In the genomic region with DNA sequence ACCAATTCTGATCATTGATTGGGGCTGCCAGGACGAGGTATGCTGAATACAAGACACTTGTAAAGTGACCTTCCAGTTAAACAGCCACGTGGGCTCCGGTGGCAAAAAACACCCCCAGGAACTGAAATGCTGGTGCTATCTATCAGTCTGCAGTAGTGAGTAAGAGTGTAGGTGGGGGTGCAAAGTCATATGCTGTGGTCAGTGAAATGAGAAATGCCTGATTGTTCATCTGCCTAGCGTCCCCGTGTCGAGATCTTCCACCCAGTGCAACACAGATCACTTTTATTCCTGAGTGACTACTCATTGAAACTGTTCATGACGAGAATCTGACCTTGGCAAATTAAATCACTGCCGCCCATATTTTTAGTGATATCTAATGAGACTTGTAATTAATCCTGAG, we compare ENCODE assay signal across 17 cellular contexts.
"Had no signal": no experiment of that assay in that cellular context is flagged by ENCODE, and none has a peak within 500 bp of the region (broad histone marks: within the 10 kb centered on the region; RNA-seq: fewer than 3 reads in every experiment).

No MANE protein-coding gene starts in this region.

- DNase-seq: activated CD4-positive, alpha-beta T cell treated with anti-CD3 and anti-CD28 coated beads for 48 hours; activated CD8-positive, alpha-beta memory T cell treated with anti-CD3 and anti-CD28 coated beads, Interleukin-2, amount 50 U/mL, for 4 hours; activated CD8-positive, alpha-beta T cell treated with anti-CD3 and anti-CD28 coated beads, Interleukin-2, amount 10 ng/mL, durations not matched to agents 7 days and 5 days; activated effector memory CD4-positive, alpha-beta T cell treated with anti-CD3 and anti-CD28 coated beads, Interleukin-2, amount 50 U/mL, for 16 hours; activated T-cell treated with anti-CD3 and anti-CD28 coated beads, Interleukin-2, amount 50 U/mL, for 48 hours; adrenal gland; effector memory CD8-positive, alpha-beta T cell; heart left ventricle; immature natural killer cell; left cardiac atrium; lower lobe of right lung; ovary; stimulated activated CD4-positive, alpha-beta T cell treated with anti-CD3 and anti-CD28 coated beads, Interleukin-2, amount 100 ng/mL, for 48 hours had no signal

- H3K27me3 ChIP-seq: adrenal gland, heart left ventricle, ovary, vagina had no signal

- H3K36me3 ChIP-seq: adrenal gland, heart left ventricle, lower lobe of right lung, ovary, vagina had no signal

- H3K4me1 ChIP-seq: adrenal gland, heart left ventricle, lower lobe of right lung, vagina had no signal

- H3K4me3 ChIP-seq: adrenal gland, heart left ventricle, lower lobe of right lung, ovary, vagina had no signal

- H3K9me3 ChIP-seq: adrenal gland, lower lobe of right lung, ovary, vagina had no signal

- FAIRE-seq: frontal cortex had no signal

- H3K27ac ChIP-seq: adrenal gland, heart left ventricle, lower lobe of right lung, ovary, vagina had no signal

- ATAC-seq: activated CD8-positive, alpha-beta T cell treated with anti-CD3 and anti-CD28 coated beads, Interleukin-2, amount 10 ng/mL, durations not matched to agents 7 days and 5 days; effector memory CD8-positive, alpha-beta T cell; heart left ventricle; left cardiac atrium; lower lobe of right lung; stimulated activated memory B cell treated with anti-CD40 and anti-IgM and Interleukin-4, amounts not matched to agents 10 μg/mL and 1 μg/mL and 100 μg/mL, for 72 hours; WTC11 had no signal
